ENCODE assay signal across 15 cellular contexts in genomic region chr10:4345842-4346241, GRCh38.
A peak's percentile ranks its signal among the peaks of the same experiment; 100 is the strongest.
DNase-seq lines count a peak whose midpoint lies in the region; ATAC-seq and TF ChIP-seq lines count a peak whose summit lies in the region.
"Had no signal": no experiment of that assay in that cellular context is flagged by ENCODE, and none has a peak within 500 bp of the region (broad histone marks: within the 10 kb centered on the region; RNA-seq: fewer than 3 reads in every experiment).

No MANE protein-coding gene starts in this region.

- peaks cover 14% of the 10 kb centered on the region for H3K4me1 ChIP-seq in RWPE2 (ENCODE audit: insufficient read depth, poor library complexity, severe bottlenecking)
- peaks cover 15% of the 10 kb centered on the region for H3K4me1 ChIP-seq in fibroblast of lung (ENCODE audit: control insufficient read depth, extremely low read depth, insufficient read depth, low read length)
- H3K4me1 ChIP-seq in neural progenitor cell = peaks cover 5% of the 10 kb centered on the region
- H3K4me1 ChIP-seq in upper lobe of right lung = peaks cover 15% of the 10 kb centered on the region

- H3K9me3 ChIP-seq in RWPE2 (ENCODE audit: severe bottlenecking) (no peaks in the 10 kb centered on the region), fibroblast of lung (ENCODE audit: control insufficient read depth, insufficient read depth, low read depth, low read length) (no peaks in the 10 kb centered on the region), neural progenitor cell (ENCODE audit: low read depth) (no peaks in the 10 kb centered on the region), upper lobe of right lung (no peaks in the 10 kb centered on the region)

- H3K9ac ChIP-seq in fibroblast of lung (ENCODE audit: insufficient read depth, low read length) = no peak overlapping the region
- no peak overlapping the region for H3K9ac ChIP-seq in neural progenitor cell

- peak overlapping the region; percentile 51 for H2AFZ ChIP-seq in fibroblast of lung (ENCODE audit: low read length)
- H2AFZ ChIP-seq in neural progenitor cell (replicated peaks) = peak overlapping the region; percentile 90

- H3K27ac ChIP-seq in RWPE2 (ENCODE audit: poor library complexity, severe bottlenecking) (peak overlapping the region; percentile 70), fibroblast of lung (ENCODE audit: insufficient read depth, low read length) (no peak overlapping the region), neural progenitor cell (no peak overlapping the region), upper lobe of right lung (peak overlapping the region; percentile 65)
- H3K27ac ChIP-seq: RWPE1 had no signal

- H3K36me3 Mint-ChIP-seq in neural progenitor cell = no peaks in the 10 kb centered on the region
- no peaks in the 10 kb centered on the region for H3K36me3 Mint-ChIP-seq in WTC11

- no peaks in the 10 kb centered on the region for H3F3A ChIP-seq in neural progenitor cell (ENCODE audit: low read depth)

- intact Hi-C loops in upper lobe of right lung (cut with DNase I) = no loop called here

- no peaks in the 10 kb centered on the region for H3K27me3 ChIP-seq in RWPE2 (ENCODE audit: insufficient read depth, poor library complexity, severe bottlenecking)
- H3K27me3 ChIP-seq in fibroblast of lung (ENCODE audit: control insufficient read depth, insufficient read depth, low read length) = no peaks in the 10 kb centered on the region
- H3K27me3 ChIP-seq in neural progenitor cell = no peaks in the 10 kb centered on the region
- no peaks in the 10 kb centered on the region for H3K27me3 ChIP-seq in upper lobe of right lung

- H3K27me3 Mint-ChIP-seq in neural progenitor cell (ENCODE audit: insufficient read depth, low read depth) (no peaks in the 10 kb centered on the region), WTC11 (ENCODE audit: low read depth) (no peaks in the 10 kb centered on the region)

- no peak overlapping the region for H3K27ac Mint-ChIP-seq in neural progenitor cell
- no peak overlapping the region for H3K27ac Mint-ChIP-seq in WTC11
- H3K27ac Mint-ChIP-seq: CD8-positive, alpha-beta memory T cell; memory B cell had no signal

- H3K36me3 ChIP-seq in RWPE2 (ENCODE audit: low read depth) (no peaks in the 10 kb centered on the region), fibroblast of lung (ENCODE audit: control insufficient read depth, insufficient read depth, low read length) (no peaks in the 10 kb centered on the region), neural progenitor cell (no peaks in the 10 kb centered on the region), upper lobe of right lung (no peaks in the 10 kb centered on the region)

- DNase-seq in RWPE2 (ENCODE audit: low spot score) (no peak), fibroblast of lung (ENCODE audit: low read depth in 2 of 2) (peak in 1 of 2 donors; percentile 51), neural progenitor cell (ENCODE audit: low spot score) (no peak), upper lobe of right lung (no peak), WTC11 (ENCODE audit: low spot score) (no peak)
- DNase-seq in stimulated activated CD4-positive, alpha-beta T cell treated with anti-CD3 and anti-CD28 coated beads, Interleukin-15, amount 100 ng/mL, for 24 hours = no peak
- DNase-seq in activated CD4-positive, alpha-beta T cell treated with anti-CD3 and anti-CD28 coated beads for 1 hour = no peak
- DNase-seq: activated CD4-positive, alpha-beta T cell treated with anti-CD3 and anti-CD28 coated beads, Interleukin-2, amount 50 U/mL, for 48 hours; CD8-positive, alpha-beta memory T cell; KBM-7; NCI-H1417 treated with DMSO at 0.1 percent for 48 hours; NCI-H526 treated with DMSO at 0.1 percent for 48 hours; posterior cingulate gyrus had no signal

- H3K4me3 Mint-ChIP-seq in neural progenitor cell (no peak overlapping the region), WTC11 (no peak overlapping the region)
- H3K4me3 Mint-ChIP-seq: CD8-positive, alpha-beta memory T cell; memory B cell had no signal

- no peaks in the 10 kb centered on the region for H3K79me2 ChIP-seq in fibroblast of lung (ENCODE audit: control insufficient read depth, insufficient read depth, low read length)
- H3K79me2 ChIP-seq in neural progenitor cell (ENCODE audit: low read depth) = no peaks in the 10 kb centered on the region

- H3K4me1 Mint-ChIP-seq in neural progenitor cell (peaks cover 27% of the 10 kb centered on the region), WTC11 (peaks cover 19% of the 10 kb centered on the region)
- H3K4me1 Mint-ChIP-seq: CD8-positive, alpha-beta memory T cell; memory B cell had no signal

- H3K4me2 ChIP-seq in fibroblast of lung (ENCODE audit: extremely low read depth, insufficient read depth, low read length) (no peak overlapping the region), neural progenitor cell (no peak overlapping the region)

- ATAC-seq in RWPE2 (ENCODE audit: low read depth) = no peak
- ATAC-seq in upper lobe of right lung = no peak
- no peak for ATAC-seq in WTC11

- POLR2A ChIA-PET in WTC11 (lab: Charles Lee) = no interaction called here

- no peaks in the 10 kb centered on the region for H4K20me1 ChIP-seq in fibroblast of lung (ENCODE audit: control insufficient read depth, extremely low read depth, insufficient read depth, low read length)
- H4K20me1 ChIP-seq in neural progenitor cell (ENCODE audit: low read depth) = no peaks in the 10 kb centered on the region

- no peak overlapping the region for H3K4me3 ChIP-seq in RWPE2 (ENCODE audit: severe bottlenecking)
- H3K4me3 ChIP-seq in fibroblast of lung (replicated peaks in 1 of 4; ENCODE audit: control extremely low read depth in 1 of 4, insufficient read depth in 1 of 4, low read depth in 3 of 4, low read length in 4 of 4) = no peak overlapping the region
- no peak overlapping the region for H3K4me3 ChIP-seq in neural progenitor cell
- no peak overlapping the region for H3K4me3 ChIP-seq in upper lobe of right lung

- CTCF ChIA-PET in WTC11 (lab: Charles Lee) = no interaction called here

- TF ChIP-seq CTCF in RWPE2 (IDR thresholded peaks at IDR 0.05; ENCODE audit: poor library complexity, severe bottlenecking) (no peak), fibroblast of lung (conservative IDR thresholded peaks at IDR 0.05 in 1 of 2, IDR thresholded peaks at IDR 0.05 in 1 of 2; ENCODE audit: low read depth in 1 of 2, low read length in 2 of 2) (no peak), neural progenitor cell (IDR thresholded peaks at IDR 0.05) (no peak), upper lobe of right lung (IDR thresholded peaks at IDR 0.05) (no peak), WTC11 (IDR thresholded peaks at IDR 0.05) (no peak)

- H3K9me3 Mint-ChIP-seq in neural progenitor cell = peaks cover 3% of the 10 kb centered on the region
- H3K9me3 Mint-ChIP-seq in WTC11 = peaks cover 4% of the 10 kb centered on the region; the same call in 1 of the 2 replicates

TF ChIP-seq in WTC11, 78 proteins besides CTCF, POLR2A, EP300 and RAD21 (continues in another document):
- TF ChIP-seq ZNF396 (CRISPR knock-in tag; IDR thresholded peaks at IDR 0.05; ENCODE audit: borderline replicate concordance) = no peak
- no peak for TF ChIP-seq ETV6 (CRISPR knock-in tag; IDR thresholded peaks at IDR 0.05)
- TF ChIP-seq MYBL2 (CRISPR knock-in tag; IDR thresholded peaks at IDR 0.05) = no peak
- TF ChIP-seq USF1 (CRISPR knock-in tag; IDR thresholded peaks at IDR 0.05) = no peak
- TF ChIP-seq NR3C1 (CRISPR knock-in tag; conservative IDR thresholded peaks at IDR 0.05; ENCODE audit: low read depth) = no peak
- TF ChIP-seq JUN (CRISPR knock-in tag; IDR thresholded peaks at IDR 0.05) = no peak
- no peak for TF ChIP-seq FOXP4 (CRISPR knock-in tag; IDR thresholded peaks at IDR 0.05)
- TF ChIP-seq SMAD4 (CRISPR knock-in tag; IDR thresholded peaks at IDR 0.05) = no peak
- TF ChIP-seq ZNF138 (CRISPR knock-in tag; conservative IDR thresholded peaks at IDR 0.05) = no peak
- TF ChIP-seq ATF6 (CRISPR knock-in tag; IDR thresholded peaks at IDR 0.05) = no peak

Comparison
In these comparisons a context has a peak if more than half of its experiments do, and no peak if none do; other contexts are left out.
1. H3K27ac ChIP-seq: peak in RWPE2 (single experiment) and upper lobe of right lung (single experiment); none in fibroblast of lung (single experiment) and neural progenitor cell (single experiment).